Comparison of ENCODE assay signal across 1 cellular context in genomic region chr13:26867451-26868067, GRCh38.
TF ChIP-seq lines count a peak whose summit lies in the region.

No MANE protein-coding gene starts in this region.

TF ChIP-seq in GM23338, 12 proteins besides CTCF, POLR2A, EP300 and RAD21 (continued from another document):
- TF ChIP-seq EZH2 (IDR thresholded peaks at IDR 0.05; ENCODE audit: low read depth, unreplicated experiment): no peak
TF ChIP-seq in GM23338: peak in this region for 1.
